In genomic region chr13:87334176-87334575, GRCh38 we compare ENCODE assay signal across 11 cellular contexts.
"Had no signal": no experiment of that assay in that cellular context is flagged by ENCODE, and none has a peak within 500 bp of the region (broad histone marks: within the 10 kb centered on the region; RNA-seq: fewer than 3 reads in every experiment).

No MANE protein-coding gene starts in this region.

- H3K9ac ChIP-seq: GM23248 had no signal

- H3K9me3 ChIP-seq: HAP-1 had no signal

- H3K4me1 ChIP-seq: HAP-1 had no signal

- DNase-seq: GM23248, GOT3, H7, H9, HCEC 1CT, HFFc6 had no signal

- H2AFZ ChIP-seq: GM23248, GM23338 had no signal

- ATAC-seq: GM23338, HCT116 had no signal

- H3K4me3 ChIP-seq: GM23248, GM23338, HAP-1 had no signal

- H3K36me3 ChIP-seq: HAP-1 had no signal

- H3K4me2 ChIP-seq: GM23338 had no signal

- H3K27ac ChIP-seq: GM23248 had no signal

- FAIRE-seq: H1, H54 had no signal
